In genomic region chr20:25285091-25285647, GRCh38 we compare ENCODE assay signal across 12 cellular contexts. TPM values are rescaled to one million over a fixed set of nuclear protein-coding genes. Genes with fewer than 3 reads are reported as not detected.
DNase-seq lines count a peak whose midpoint lies in the region; ATAC-seq, FAIRE-seq and TF ChIP-seq lines count a peak whose summit lies in the region.
"Had no signal": no experiment of that assay in that cellular context is flagged by ENCODE, and none has a peak within 500 bp of the region (broad histone marks: within the 10 kb centered on the region; RNA-seq: fewer than 3 reads in every experiment).

No MANE protein-coding gene starts in this region.

- no peaks in the 10 kb centered on the region for H3K9me3 Mint-ChIP-seq in activated naive CD8-positive, alpha-beta T cell treated with anti-CD3 and anti-CD28 coated beads, Interleukin-2, amount 50 U/mL, for 24 hours

- no peak for ATAC-seq in activated naive CD8-positive, alpha-beta T cell treated with anti-CD3 and anti-CD28 coated beads, Interleukin-2, amount 50 U/mL, for 24 hours
- no peak for ATAC-seq in GM18505 (IDR thresholded peaks at IDR 0.05; ENCODE audit: unreplicated experiment)
- ATAC-seq in GM19395 (IDR thresholded peaks at IDR 0.05; ENCODE audit: unreplicated experiment): no peak

- H3K27ac Mint-ChIP-seq in activated naive CD8-positive, alpha-beta T cell treated with anti-CD3 and anti-CD28 coated beads, Interleukin-2, amount 50 U/mL, for 24 hours: peak overlapping the region; percentile 28

- H3K27me3 ChIP-seq in tibial artery: no peaks in the 10 kb centered on the region
- H3K27me3 ChIP-seq: tibial nerve had no signal

- FAIRE-seq in kidney (lab: Jason Lieb, UNC): no peak

- TF ChIP-seq CTCF in kidney (IDR thresholded peaks at IDR 0.05; ENCODE audit: borderline replicate concordance, extremely low read depth, insufficient read depth) (no peak), tibial artery (IDR thresholded peaks at IDR 0.05) (no peak)

- H3K27ac ChIP-seq in kidney (ENCODE audit: low read depth in 2 of 2, low read length in 2 of 2) (no peak overlapping the region), tibial artery (no peak overlapping the region)
- H3K27ac ChIP-seq: tibial nerve had no signal

- DNase-seq in activated gamma-delta T cell treated with Interleukin-2 at 50 U/mL for 16 hours: peak; percentile 1
- DNase-seq in activated gamma-delta T cell (lab: John Stamatoyannopoulos, UW): no peak
- DNase-seq in activated naive CD8-positive, alpha-beta T cell treated with anti-CD3 and anti-CD28 coated beads, Interleukin-2, amount 50 U/mL, for 24 hours: no peak
- peak; percentile 52 for DNase-seq in kidney
- DNase-seq in tibial artery: peak; percentile 11 to 57
- DNase-seq in COR-L47 (lab: John Stamatoyannopoulos, UW): no peak
- DNase-seq: activated CD4-positive, alpha-beta T cell treated with anti-CD3 and anti-CD28 coated beads for 48 hours; dermis blood vessel endothelial cell; midbrain had no signal

- H3K4me1 ChIP-seq in kidney (ENCODE audit: control insufficient read depth in 1 of 2, insufficient read depth in 1 of 2, low read depth in 1 of 2, low read length in 2 of 2): peaks cover 0 to 5% of the 10 kb centered on the region in 2 donors
- H3K4me1 ChIP-seq in tibial artery: peaks cover 0 to 7% (median 0%) of the 10 kb centered on the region in 4 donors
- H3K4me1 ChIP-seq: tibial nerve had no signal

- no peak overlapping the region for H3K4me3 Mint-ChIP-seq in activated naive CD8-positive, alpha-beta T cell treated with anti-CD3 and anti-CD28 coated beads, Interleukin-2, amount 50 U/mL, for 24 hours

- H3K4me1 Mint-ChIP-seq in activated naive CD8-positive, alpha-beta T cell treated with anti-CD3 and anti-CD28 coated beads, Interleukin-2, amount 50 U/mL, for 24 hours: no peaks in the 10 kb centered on the region

- H3K36me3 ChIP-seq in kidney (ENCODE audit: control insufficient read depth in 1 of 2, insufficient read depth in 2 of 2, low read length in 2 of 2): peaks cover 12 to 31% of the 10 kb centered on the region in 2 donors
- H3K36me3 ChIP-seq in tibial artery: peaks cover 84 to 100% (median 98%) of the 10 kb centered on the region in 3 donors

- no peaks in the 10 kb centered on the region for H3K27me3 Mint-ChIP-seq in activated naive CD8-positive, alpha-beta T cell treated with anti-CD3 and anti-CD28 coated beads, Interleukin-2, amount 50 U/mL, for 24 hours

- intact Hi-C loops in kidney (cut with DNase I) (no loop called here), tibial artery (cut with DNase I; ENCODE audit: low total_unique reads) (no loop called here)

- TF ChIP-seq POLR2A in GM18505 (IDR thresholded peaks at IDR 0.05; ENCODE audit: borderline replicate concordance, extremely low read depth, insufficient read depth, insufficient read length): no peak

- H3K9me3 ChIP-seq in kidney (ENCODE audit: control insufficient read depth in 1 of 2, low read length in 2 of 2) (no peaks in the 10 kb centered on the region), tibial artery (no peaks in the 10 kb centered on the region)
- H3K9me3 ChIP-seq: tibial nerve had no signal

- H3K36me3 Mint-ChIP-seq in activated naive CD8-positive, alpha-beta T cell treated with anti-CD3 and anti-CD28 coated beads, Interleukin-2, amount 50 U/mL, for 24 hours (ENCODE audit: low read depth): peaks cover 18% of the 10 kb centered on the region

- H3K9ac ChIP-seq in kidney (ENCODE audit: low read length in 2 of 2): no peak overlapping the region

- H3K4me3 ChIP-seq in kidney (ENCODE audit: low read length in 2 of 2) (no peak overlapping the region), tibial artery (no peak overlapping the region)
- H3K4me3 ChIP-seq: tibial nerve had no signal

RNA-seq across cellular contexts. Expression of gene PYGB, which starts 37.3 kb away (rescaled TPM):
- 176 TPM for total RNA-seq in kidney
- polyA plus RNA-seq in kidney (ENCODE audit: insufficient read depth, low read depth, low replicate concordance): 50.9 TPM

Comparison
In these comparisons a context has a peak if more than half of its experiments do, and no peak if none do; other contexts are left out.
1. DNase-seq: peak in activated gamma-delta T cell treated with Interleukin-2 at 50 U/mL for 16 hours (single experiment), kidney (single experiment) and tibial artery (2 of 2); none in activated gamma-delta T cell (single experiment), activated naive CD8-positive, alpha-beta T cell treated with anti-CD3 and anti-CD28 coated beads, Interleukin-2, amount 50 U/mL, for 24 hours (single experiment) and COR-L47 (single experiment).